ENCODE assay signal across 9 cellular contexts in the genomic region with DNA sequence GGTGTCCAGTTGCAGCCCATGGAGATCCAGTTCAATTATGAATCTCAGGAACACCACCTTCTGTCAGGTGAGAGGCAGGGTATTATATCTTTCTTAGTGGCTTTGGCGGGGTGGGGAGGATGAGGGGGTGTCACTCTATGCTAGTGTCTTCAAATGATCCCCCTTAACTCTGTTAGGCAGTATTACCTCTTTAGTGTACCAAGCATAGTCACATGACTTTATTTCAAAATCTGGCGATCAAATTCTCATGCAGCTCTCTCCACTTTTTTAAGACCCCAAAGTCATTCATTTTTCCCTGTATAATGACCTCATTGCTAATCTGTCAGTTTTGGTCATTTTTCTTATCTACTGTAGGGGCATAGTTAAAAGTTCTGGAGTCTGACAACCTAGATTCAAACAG. TPM values are rescaled to one million over a fixed set of nuclear protein-coding genes. Genes with fewer than 3 reads are reported as not detected.
DNase-seq lines count a peak whose midpoint lies in the region; ATAC-seq and TF ChIP-seq lines count a peak whose summit lies in the region.
"Had no signal": no experiment of that assay in that cellular context is flagged by ENCODE, and none has a peak within 500 bp of the region (broad histone marks: within the 10 kb centered on the region; RNA-seq: fewer than 3 reads in every experiment).

No MANE protein-coding gene starts in this region.

- H3K9me3 Mint-ChIP-seq in CD8-positive, alpha-beta T cell, result peaks cover 2% of the 10 kb centered on the region
- no peaks in the 10 kb centered on the region for H3K9me3 Mint-ChIP-seq in effector memory CD8-positive, alpha-beta T cell

- no peak for ATAC-seq in CD8-positive, alpha-beta T cell
- ATAC-seq in effector memory CD8-positive, alpha-beta T cell (replicated peaks), result no peak
- ATAC-seq in HG03354 (IDR thresholded peaks at IDR 0.05; ENCODE audit: poor library complexity, severe bottlenecking, unreplicated experiment), result no peak

- peaks cover 77% of the 10 kb centered on the region for H3K4me1 Mint-ChIP-seq in CD8-positive, alpha-beta T cell (ENCODE audit: low read depth)
- peaks cover 41 to 56% of the 10 kb centered on the region in 2 donors for H3K4me1 Mint-ChIP-seq in effector memory CD8-positive, alpha-beta T cell (ENCODE audit: low read depth in 2 of 2)

- H2AFZ ChIP-seq in neuron (ENCODE audit: low read depth, low read length), result no peak overlapping the region

- no peaks in the 10 kb centered on the region for H3K9me3 ChIP-seq in CD8-positive, alpha-beta T cell (ENCODE audit: low read length)
- H3K9me3 ChIP-seq in neuron (ENCODE audit: low read length), result peaks cover 18% of the 10 kb centered on the region

- CTCF ChIA-PET in CD8-positive, alpha-beta T cell (lab: Charles Lee), result no interaction called here

- no peak for DNase-seq in CD8-positive, alpha-beta T cell
- DNase-seq in NB4 (ENCODE audit: low read depth) (no peak), OCI-M1 (lab: John Stamatoyannopoulos, UW) (no peak), SIG-M5 treated with dmso at 0.1 percent for 504 hours (lab: John Stamatoyannopoulos, UW; ENCODE audit: unreplicated experiment) (no peak), ecto neural progenitor cell (ENCODE audit: low spot score) (no peak)
- no peak for DNase-seq in effector memory CD8-positive, alpha-beta T cell
- DNase-seq: NCI-H1417 treated with DMSO at 0.1 percent for 48 hours had no signal

- peak overlapping the region; percentile 99 for H3K27ac Mint-ChIP-seq in CD8-positive, alpha-beta T cell
- H3K27ac Mint-ChIP-seq in effector memory CD8-positive, alpha-beta T cell, result peak overlapping the region; percentile 98 to 99

- H3K4me3 Mint-ChIP-seq in CD8-positive, alpha-beta T cell, result peak overlapping the region; percentile 99
- H3K4me3 Mint-ChIP-seq in effector memory CD8-positive, alpha-beta T cell, result peak overlapping the region; percentile 93 to 97

- intact Hi-C loops in CD8-positive, alpha-beta T cell (cut with DNase I, micrococcal nuclease), result loop anchor here (2.0 to 5.0 kb wide), 5 partner anchors 60 to 841 kb away; partner anchors contain the start of gene RMP24 (in 2 of the 2)

- no peak for TF ChIP-seq POLR2A in NB4 (IDR thresholded peaks at IDR 0.05; ENCODE audit: extremely low read depth, insufficient read length)

- H3K27me3 ChIP-seq in CD8-positive, alpha-beta T cell (ENCODE audit: insufficient read depth, low read length), result no peaks in the 10 kb centered on the region
- H3K27me3 ChIP-seq in neuron (ENCODE audit: insufficient read depth, low read length), result no peaks in the 10 kb centered on the region

- no peaks in the 10 kb centered on the region for H3K36me3 ChIP-seq in CD8-positive, alpha-beta T cell (ENCODE audit: insufficient read depth, low read length)
- H3K36me3 ChIP-seq in neuron (ENCODE audit: insufficient read depth, low read length), result peaks cover 36% of the 10 kb centered on the region

- H3K27me3 Mint-ChIP-seq in CD8-positive, alpha-beta T cell (ENCODE audit: low read depth), result no peaks in the 10 kb centered on the region
- no peaks in the 10 kb centered on the region for H3K27me3 Mint-ChIP-seq in effector memory CD8-positive, alpha-beta T cell

- peak overlapping the region; percentile 78 for H3K4me3 ChIP-seq in CD8-positive, alpha-beta T cell (ENCODE audit: low read depth, low read length)
- H3K4me3 ChIP-seq in NB4 (ENCODE audit: low read depth, low read length) (peak overlapping the region; percentile 75), neuron (ENCODE audit: low read length) (peak overlapping the region; percentile 86)

- peaks cover 17% of the 10 kb centered on the region for H3K4me1 ChIP-seq in CD8-positive, alpha-beta T cell (ENCODE audit: insufficient read depth, low read length)
- H3K4me1 ChIP-seq in neuron (ENCODE audit: insufficient read depth, low read length), result peaks cover 15% of the 10 kb centered on the region

- peaks cover 50% of the 10 kb centered on the region for H3K36me3 Mint-ChIP-seq in CD8-positive, alpha-beta T cell
- peaks cover 19% of the 10 kb centered on the region for H3K36me3 Mint-ChIP-seq in effector memory CD8-positive, alpha-beta T cell (ENCODE audit: insufficient read depth)

- no peak for TF ChIP-seq CTCF in CD8-positive, alpha-beta T cell (IDR thresholded peaks at IDR 0.05)
- no peak for TF ChIP-seq CTCF in NB4 (IDR thresholded peaks at IDR 0.05; ENCODE audit: low read depth, low read length)

- peak overlapping the region; percentile 69 for H3K27ac ChIP-seq in CD8-positive, alpha-beta T cell (ENCODE audit: low read depth, low read length)

- POLR2A ChIA-PET in CD8-positive, alpha-beta T cell (lab: Charles Lee), result interaction anchor here (2.8 kb wide), 1 partner anchor 51 kb away, joined by 12 read pairs; the partner anchor contains the start of gene ZNF397

RNA-seq across cellular contexts. Expression of gene ZSCAN30, which starts 1.1 kb away (rescaled TPM):
- total RNA-seq in CD8-positive, alpha-beta T cell, result 1 to 10 TPM; 6.2 to 6.3 TPM

RNA-seq across cellular contexts. Expression of gene ZNF397, which starts 50.3 kb away (rescaled TPM):
- 1 to 10 TPM; 6.7 to 6.8 TPM for total RNA-seq in CD8-positive, alpha-beta T cell

RNA-seq across cellular contexts. Expression of gene ZNF24, which starts 53.1 kb away (rescaled TPM):
- total RNA-seq in CD8-positive, alpha-beta T cell, result 10 to 100 TPM; 55.3 to 57.0 TPM
